In the genomic region with DNA sequence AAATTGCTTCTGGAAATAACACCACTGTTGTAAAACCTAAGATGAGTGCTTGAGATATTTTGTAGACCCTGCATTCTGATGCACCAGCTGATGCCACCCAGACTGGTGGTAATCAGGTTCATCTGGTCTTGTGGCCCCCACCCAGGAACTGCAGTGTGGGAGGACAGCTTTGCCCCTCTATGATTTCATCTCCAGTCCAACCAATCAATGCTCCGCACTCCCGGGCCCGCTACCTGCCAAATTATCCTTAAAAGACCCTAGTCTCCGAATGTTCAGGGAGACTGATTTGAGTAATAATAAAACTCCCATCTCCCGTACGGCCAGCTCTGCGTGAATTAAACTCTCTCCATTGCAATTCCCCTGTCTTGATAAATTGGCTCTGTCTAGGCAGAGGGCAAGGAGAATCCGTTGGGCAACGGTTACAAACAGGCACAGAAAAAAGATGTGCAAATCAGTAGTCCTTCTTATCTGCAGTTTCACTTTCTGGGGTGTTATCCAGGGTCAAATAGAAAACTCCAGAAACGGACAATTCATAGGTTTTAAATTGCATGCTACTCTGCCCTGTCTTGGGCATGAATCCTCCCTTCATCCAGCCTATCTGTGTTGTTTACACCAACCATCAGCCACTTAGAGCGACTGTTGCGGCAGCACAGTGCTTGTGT, we compare ENCODE assay signal across 24 cellular contexts. TPM values are rescaled to one million over a fixed set of nuclear protein-coding genes. Genes with fewer than 3 reads are reported as not detected.
"Had no signal": no experiment of that assay in that cellular context is flagged by ENCODE, and none has a peak within 500 bp of the region (broad histone marks: within the 10 kb centered on the region; RNA-seq: fewer than 3 reads in every experiment).

No MANE protein-coding gene starts in this region.

- ATAC-seq: activated T-cell treated with anti-CD3 and anti-CD28 coated beads, Interleukin-2, amount 50 U/mL, for 72 hours; foreskin keratinocyte; pancreas; right cardiac atrium had no signal

- H3K4me3 ChIP-seq: pancreas, thyroid gland had no signal

- H3K36me3 Mint-ChIP-seq: activated naive CD4-positive, alpha-beta T cell treated with anti-CD3 and anti-CD28 coated beads, Interleukin-2, amount 10 ng/mL, durations not matched to agents 7 days and 5 days had no signal

- H3K27me3 Mint-ChIP-seq: stimulated activated naive CD8-positive, alpha-beta T cell treated with anti-CD3 and anti-CD28 coated beads, Interleukin-15, Interleukin-2, amounts not matched to agents 100 ng/mL and 50 ng/mL, for 24 hours had no signal

- H3K4me1 ChIP-seq: foreskin keratinocyte, pancreas had no signal

- H3K4me3 Mint-ChIP-seq: activated CD4-positive, alpha-beta memory T cell treated with anti-CD3 and anti-CD28 coated beads, Interleukin-2, amount 10 ng/mL, durations not matched to agents 7 days and 5 days; activated CD4-positive, alpha-beta T cell treated with anti-CD3 and anti-CD28 coated beads, Interleukin-2, amount 10 ng/mL, durations not matched to agents 24 days and 14 days; activated naive CD4-positive, alpha-beta T cell treated with anti-CD3 and anti-CD28 coated beads, Interleukin-2, amount 10 ng/mL, durations not matched to agents 7 days and 5 days; activated T-cell treated with anti-CD3 and anti-CD28 coated beads, Interleukin-2, amount 50 U/mL, for 72 hours; nephron; stimulated activated naive CD8-positive, alpha-beta T cell treated with anti-CD3 and anti-CD28 coated beads, Interleukin-15, Interleukin-2, amounts not matched to agents 100 ng/mL and 50 ng/mL, for 24 hours; T-helper 1 cell treated with Interleukin-12 subunit alpha and Interleukin-12 subunit beta and Interleukin-4 antibody, amounts not matched to agents 30 μg/mL and 1 μg/mL, for 36 hours had no signal

- H3K4me1 Mint-ChIP-seq: activated CD4-positive, alpha-beta memory T cell treated with anti-CD3 and anti-CD28 coated beads, Interleukin-2, amount 10 ng/mL, durations not matched to agents 7 days and 5 days had no signal

- H3K36me3 ChIP-seq: neutrophil, pancreas, thyroid gland had no signal

- H3K27ac Mint-ChIP-seq: activated CD4-positive, alpha-beta memory T cell treated with anti-CD3 and anti-CD28 coated beads, Interleukin-2, amount 10 ng/mL, durations not matched to agents 7 days and 5 days; activated CD4-positive, alpha-beta T cell treated with anti-CD3 and anti-CD28 coated beads, Interleukin-2, amount 10 ng/mL, durations not matched to agents 24 days and 14 days; activated naive CD4-positive, alpha-beta T cell treated with anti-CD3 and anti-CD28 coated beads, Interleukin-2, amount 10 ng/mL, durations not matched to agents 7 days and 5 days; activated T-cell treated with anti-CD3 and anti-CD28 coated beads, Interleukin-2, amount 50 U/mL, for 72 hours; nephron; stimulated activated naive CD8-positive, alpha-beta T cell treated with anti-CD3 and anti-CD28 coated beads, Interleukin-15, Interleukin-2, amounts not matched to agents 100 ng/mL and 50 ng/mL, for 24 hours; T-helper 1 cell treated with Interleukin-12 subunit alpha and Interleukin-12 subunit beta and Interleukin-4 antibody, amounts not matched to agents 30 μg/mL and 1 μg/mL, for 36 hours had no signal

- H3K27ac ChIP-seq: epithelial cell of prostate, foreskin keratinocyte, neutrophil, pancreas, thyroid gland had no signal

- H3K9me3 ChIP-seq: neutrophil, pancreas, thyroid gland had no signal

- H3K27me3 ChIP-seq: neutrophil, pancreas, thyroid gland had no signal

- H3K9me3 Mint-ChIP-seq: activated CD4-positive, alpha-beta memory T cell treated with anti-CD3 and anti-CD28 coated beads, Interleukin-2, amount 10 ng/mL, durations not matched to agents 7 days and 5 days; activated CD4-positive, alpha-beta T cell treated with anti-CD3 and anti-CD28 coated beads, Interleukin-2, amount 10 ng/mL, durations not matched to agents 24 days and 14 days; activated naive CD4-positive, alpha-beta T cell treated with anti-CD3 and anti-CD28 coated beads, Interleukin-2, amount 10 ng/mL, durations not matched to agents 7 days and 5 days; activated T-cell treated with anti-CD3 and anti-CD28 coated beads, Interleukin-2, amount 50 U/mL, for 72 hours; stimulated activated naive CD8-positive, alpha-beta T cell treated with anti-CD3 and anti-CD28 coated beads, Interleukin-15, Interleukin-2, amounts not matched to agents 100 ng/mL and 50 ng/mL, for 24 hours; T-helper 1 cell treated with Interleukin-12 subunit alpha and Interleukin-12 subunit beta and Interleukin-4 antibody, amounts not matched to agents 30 μg/mL and 1 μg/mL, for 36 hours had no signal

- DNase-seq: activated CD4-positive, alpha-beta memory T cell treated with anti-CD3 and anti-CD28 coated beads, Interleukin-2, amount 10 ng/mL, durations not matched to agents 7 days and 5 days; activated CD4-positive, alpha-beta T cell treated with anti-CD3 and anti-CD28 coated beads, Interleukin-2, amount 10 ng/mL, durations not matched to agents 24 days and 14 days; activated effector memory CD4-positive, alpha-beta T cell treated with Interleukin-2 at 50 U/mL for 16 hours; activated naive CD4-positive, alpha-beta T cell treated with anti-CD3 and anti-CD28 coated beads, Interleukin-2, amount 10 ng/mL, durations not matched to agents 7 days and 5 days; activated T-cell treated with anti-CD3 and anti-CD28 coated beads, Interleukin-2, amount 50 U/mL, for 72 hours; cortex of kidney; foreskin keratinocyte; kidney; mammary epithelial cell; midbrain; pancreas; right cardiac atrium; stimulated activated CD4-positive, alpha-beta T cell treated with anti-CD3 and anti-CD28 coated beads, Interleukin-1b, Interleukin-23, amount 100 ng/mL, for 48 hours; substantia nigra; thyroid gland had no signal

RNA-seq across cellular contexts. Expression of a gene that starts 29.2 kb away (rescaled TPM):
- total RNA-seq: activated CD4-positive, alpha-beta memory T cell treated with anti-CD3 and anti-CD28 coated beads, Interleukin-2, amount 10 ng/mL, durations not matched to agents 7 days and 5 days; activated CD4-positive, alpha-beta T cell treated with anti-CD3 and anti-CD28 coated beads, Interleukin-2, amount 10 ng/mL, durations not matched to agents 24 days and 14 days; activated T-cell treated with anti-CD3 and anti-CD28 coated beads, Interleukin-2, amount 50 U/mL, for 72 hours; cerebellum; foreskin keratinocyte; glomerular endothelial cell; kidney; mammary epithelial cell; right cardiac atrium; skeletal muscle tissue; thyroid gland; ureter had no signal
